ENCODE assay signal across 9 cellular contexts in genomic region chr19:17865364-17866311, GRCh38. TPM values are rescaled to one million over a fixed set of nuclear protein-coding genes. Genes with fewer than 3 reads are reported as not detected.
DNase-seq lines count a peak whose midpoint lies in the region; ATAC-seq, FAIRE-seq and TF ChIP-seq lines count a peak whose summit lies in the region.
"Had no signal": no experiment of that assay in that cellular context is flagged by ENCODE, and none has a peak within 500 bp of the region (broad histone marks: within the 10 kb centered on the region; RNA-seq: fewer than 3 reads in every experiment).

No MANE protein-coding gene starts in this region.

- POLR2A ChIA-PET in H1 (lab: Charles Lee; ENCODE audit: partially characterized antibody), result interaction anchor here (0.8 to 20.2 kb wide), 31 partner anchors 7 to 436 kb away, joined by 3 to 392 read pairs (median 5); partner anchors contain the start of genes B3GNT3, CCDC124, JAK3 and SLC5A5

- TF ChIP-seq CTCF in left ventricle myocardium inferior (IDR thresholded peaks at IDR 0.05; ENCODE audit: borderline replicate concordance) (no peak), H1 (IDR thresholded peaks at IDR 0.05; ENCODE audit: control extremely low read depth in 1 of 3, insufficient read depth in 1 of 3, low read depth in 1 of 3, low read length in 3 of 3) (no peak), stomach (IDR thresholded peaks at IDR 0.05) (no peak)

- peaks cover 27% of the 10 kb centered on the region for H3K4me1 ChIP-seq in left ventricle myocardium inferior
- peaks cover 0 to 18% (median 13%) of the 10 kb centered on the region in 4 experiments; a peak in 6 of 7 replicates for H3K4me1 ChIP-seq in H1 (replicated peaks in 1 of 4; ENCODE audit: control insufficient read depth in 3 of 4, insufficient read depth in 4 of 4, low read length in 3 of 4)
- peaks cover 32 to 65% (median 50%) of the 10 kb centered on the region in 4 donors for H3K4me1 ChIP-seq in stomach

- TF ChIP-seq POLR2A in H1 (IDR thresholded peaks at IDR 0.05; ENCODE audit: control extremely low read depth in 1 of 2, low read depth in 2 of 2, low read length in 2 of 2), result peak; percentile 81 to 92
- TF ChIP-seq POLR2A in stomach (IDR thresholded peaks at IDR 0.05), result no peak

- H3K4ac ChIP-seq in H1 (replicated peaks; ENCODE audit: insufficient read length, low read depth, low read length), result no peak overlapping the region

- 68% methylated on average over 13 of the region's 13 CpGs; no CpG with 5 or more reads in 1 of the 2 experiments for WGBS in H1 (ENCODE audit: extremely low coverage in 1 of 2, insufficient coverage in 1 of 2, insufficient read length in 1 of 2, insufficient replicate concordance in 2 of 2, low coverage in 1 of 2, low lambda C conversion rate in 2 of 2, missing lambda C conversion rate in 1 of 2), 2 experiments
- 38 to 67% (median 43%) methylated on average over 7 to 13 of the region's 13 CpGs for WGBS in stomach, 5 donors

- H3K23ac ChIP-seq in H1 (ENCODE audit: insufficient read length), result no peak overlapping the region

- H3K9ac ChIP-seq in H1 (replicated peaks in 1 of 4; ENCODE audit: extremely low read depth in 1 of 4, low read depth in 3 of 4, low read length in 3 of 4), result no peak overlapping the region; a peak in 1 of 7 replicates

- no peak for FAIRE-seq in H1 (lab: Jason Lieb, UNC)

- no peaks in the 10 kb centered on the region for H3K9me3 ChIP-seq in left ventricle myocardium inferior (replicated peaks)
- H3K9me3 ChIP-seq in H1 (ENCODE audit: insufficient read depth in 2 of 2, low read depth in 1 of 2, low read length in 1 of 2), result no peaks in the 10 kb centered on the region; a peak in 1 of 4 replicates
- no peaks in the 10 kb centered on the region for H3K9me3 ChIP-seq in stomach

- peak overlapping the region; percentile 55; the same call in 1 of the 2 replicates for H2AK5ac ChIP-seq in H1 (ENCODE audit: low read depth, low read length)

- H4K8ac ChIP-seq in H1 (ENCODE audit: extremely low read depth, insufficient read depth, low read length), result no peak overlapping the region

- peak overlapping the region; percentile 3 for H3K56ac ChIP-seq in H1 (replicated peaks; ENCODE audit: insufficient read length, low read depth, low read length)

- H3K27ac ChIP-seq in left ventricle myocardium inferior (replicated peaks) (no peak overlapping the region), H1 (ENCODE audit: low read depth, low read length) (no peak overlapping the region), stomach (peak overlapping the region; percentile 55 to 98 (median 91))

- H2AFZ ChIP-seq in H1 (ENCODE audit: low read length), result no peak overlapping the region

- peaks cover 15 to 26% of the 10 kb centered on the region in 2 experiments for H4K20me1 ChIP-seq in H1 (replicated peaks in 1 of 2; ENCODE audit: control insufficient read depth in 1 of 2, insufficient read depth in 2 of 2, low read length in 2 of 2)

- CTCF ChIA-PET in H1 (lab: Charles Lee; ENCODE audit: partially characterized antibody), result interaction anchor here (0.6 to 1.8 kb wide), 6 partner anchors 10 to 131 kb away, joined by 3 to 6 read pairs (median 4); partner anchors contain the start of gene CCDC124

- H3K23me2 ChIP-seq in H1 (ENCODE audit: low read depth, low read length), result peaks cover 15% of the 10 kb centered on the region

- H3K18ac ChIP-seq in H1 (ENCODE audit: extremely low read depth, low read length), result no peak overlapping the region; the same call in 1 of the 2 replicates

- no peak overlapping the region for H2BK12ac ChIP-seq in H1 (ENCODE audit: low read depth, low read length)

- H3K14ac ChIP-seq in H1 (ENCODE audit: insufficient read length), result no peak overlapping the region

- intact Hi-C loops in Right ventricle myocardium inferior (cut with DNase I), result no loop called here
- intact Hi-C loops in left ventricle myocardium inferior (cut with micrococcal nuclease), result no loop called here
- intact Hi-C loops in stomach (cut with DNase I; ENCODE audit: low total_unique reads), result loop anchor here (10.0 kb wide), 1 partner anchor 129 kb away; no protein-coding TSS in a partner anchor
- intact Hi-C loops in sciatic nerve (cut with DNase I), result no loop called here

- H3K36me3 ChIP-seq in left ventricle myocardium inferior (peaks cover 46% of the 10 kb centered on the region), H1 (ENCODE audit: control insufficient read depth in 2 of 4, insufficient read depth in 4 of 4, low read length in 3 of 4) (peaks cover 32 to 49% (median 39%) of the 10 kb centered on the region in 4 experiments), stomach (peaks cover 32 to 51% (median 50%) of the 10 kb centered on the region in 4 donors)

- peak; percentile 30 for DNase-seq in Right ventricle myocardium inferior (ENCODE audit: missing footprints)
- DNase-seq in left ventricle myocardium inferior, result no peak
- peak in 1 of 2 experiments; percentile 59 for DNase-seq in H1 (ENCODE audit: low read depth in 1 of 2, low spot score in 2 of 2)
- DNase-seq in stomach, result peak; percentile 78
- DNase-seq in sciatic nerve (ENCODE audit: low spot score), result no peak
- DNase-seq: cortex of kidney had no signal

- H2BK20ac ChIP-seq in H1 (ENCODE audit: low read length), result no peak overlapping the region

- H3K27me3 ChIP-seq in left ventricle myocardium inferior (ENCODE audit: low read depth) (peaks cover 10% of the 10 kb centered on the region), H1 (replicated peaks in 1 of 4; ENCODE audit: control insufficient read depth in 3 of 4, extremely low read depth in 1 of 4, insufficient read depth in 3 of 4, low read length in 3 of 4) (no peaks in the 10 kb centered on the region), stomach (peaks cover 0 to 17% (median 10%) of the 10 kb centered on the region in 3 donors)

- H4K91ac ChIP-seq in H1 (replicated peaks; ENCODE audit: insufficient read length, low read length), result peak overlapping the region; percentile 12

- no peak overlapping the region for H4K5ac ChIP-seq in H1 (ENCODE audit: insufficient read length, low read depth, low read length)

- no peak for TF ChIP-seq RAD21 in H1 (IDR thresholded peaks at IDR 0.05 in 1 of 2, conservative IDR thresholded peaks at IDR 0.05 in 1 of 2; ENCODE audit: low read depth in 2 of 2, low read length in 2 of 2)

- peak overlapping the region; percentile 55; the same call in 1 of the 2 replicates for H2BK5ac ChIP-seq in H1 (ENCODE audit: low read depth, low read length)

- no peak overlapping the region for H3K4me2 ChIP-seq in H1 (ENCODE audit: insufficient read depth in 1 of 2, low read depth in 2 of 2, low read length in 2 of 2)

- 0 out of 2 replicates have a peak, but pooled peaks cover 5% of the 10 kb centered on the region for H3K79me1 ChIP-seq in H1 (ENCODE audit: low read depth, low read length)

- H3K4me3 ChIP-seq in left ventricle myocardium inferior (no peak overlapping the region), H1 (ENCODE audit: extremely low read depth in 1 of 4, insufficient read depth in 2 of 4, low read depth in 3 of 4, low read length in 4 of 4) (no peak overlapping the region), stomach (no peak overlapping the region)

- peaks cover 8 to 19% of the 10 kb centered on the region in 2 experiments for H3K79me2 ChIP-seq in H1 (ENCODE audit: control insufficient read depth in 1 of 2, insufficient read depth in 2 of 2, low read length in 2 of 2)

- TF ChIP-seq EP300 in H1 (IDR thresholded peaks at IDR 0.05; ENCODE audit: borderline replicate concordance in 1 of 2, low read depth in 2 of 2, low read length in 2 of 2) (no peak), stomach (IDR thresholded peaks at IDR 0.05) (no peak)

- no peak overlapping the region for H2BK15ac ChIP-seq in H1 (ENCODE audit: low read length)

- ATAC-seq in Right ventricle myocardium inferior (no peak), sciatic nerve (no peak), GM21619 (IDR thresholded peaks at IDR 0.05; ENCODE audit: unreplicated experiment) (no peak), GM18867 (IDR thresholded peaks at IDR 0.05; ENCODE audit: unreplicated experiment) (no peak)

- H2BK120ac ChIP-seq in H1 (replicated peaks; ENCODE audit: low read depth, low read length), result no peak overlapping the region

RNA-seq across cellular contexts. Expression of gene RPL18A, which starts 5.9 kb away (rescaled TPM):
- total RNA-seq in Right ventricle myocardium inferior, result 860 TPM
- total RNA-seq in left ventricle myocardium inferior, result 767 TPM
- 5,704 TPM for polyA plus RNA-seq in PFSK-1 (2012; ENCODE audit: insufficient read length, low read depth)
- 2,749 and 2,894 TPM in 2 replicates for total RNA-seq in H1 (2021; fragmentation: NEBNext Ultra II Directional; extraction: Animal tissue kit (Norgen Biotek cat#: 25700))
- 3,938 and 5,258 TPM in 2 replicates for polyA plus RNA-seq in H1 (2011; rRNA removed)
- polyA plus RNA-seq in H1 (2011; cell fraction: cytosol; rRNA removed), result 4,102 TPM
- 3,741 TPM for polyA plus RNA-seq in H1 (2011; cell fraction: nucleus; rRNA removed)
- polyA plus RNA-seq in H1 (2012, experiment 1 of 2), result 2,900 to 4,037 TPM (median 3,755 TPM) in 4 replicates
- polyA plus RNA-seq in H1 (2012, experiment 2 of 2), result 5,025 TPM
- polyA plus RNA-seq in H1 (2013, experiment 1 of 2), result 2,492 TPM
- polyA plus RNA-seq in H1 (2013, experiment 2 of 2), result 2,474 TPM
- 555 and 636 TPM in 2 replicates for polyA minus RNA-seq in H1 (2011; rRNA and poly(A)+ RNA removed)
- polyA minus RNA-seq in H1 (2011; cell fraction: cytosol; rRNA and poly(A)+ RNA removed), result 2,052 TPM
- 752 TPM for polyA minus RNA-seq in H1 (2011; cell fraction: nucleus; rRNA and poly(A)+ RNA removed)
- 1,000 to 10,000 TPM in 3 of 5 donors, 100 to 1,000 TPM in 2; 854 to 1,923 (median 1,089) TPM for total RNA-seq in stomach
- 1,000 to 10,000 TPM; 3,674 to 4,061 (median 3,993) TPM for polyA plus RNA-seq in stomach
- 1,112 TPM for total RNA-seq in sciatic nerve

RNA-seq across cellular contexts. Expression of gene SLC5A5, which starts 6.1 kb away (rescaled TPM):
- total RNA-seq in Right ventricle myocardium inferior (not detected), left ventricle myocardium inferior (not detected), stomach (100 to 1,000 TPM in 2 of 5 donors, 10 to 100 TPM in 1, 1 to 10 TPM in 1, not detected in 1; 4.0 to 116 (median 70.7) TPM), sciatic nerve (not detected)
- 0.09 TPM for polyA plus RNA-seq in PFSK-1 (2012; ENCODE audit: insufficient read length, low read depth)
- total RNA-seq in H1 (2021; fragmentation: NEBNext Ultra II Directional; extraction: Animal tissue kit (Norgen Biotek cat#: 25700)), result 1.2 and 1.5 TPM in 2 replicates
- polyA plus RNA-seq in H1 (2011; rRNA removed) (1.8 and 2.2 TPM in 2 replicates), stomach (10 to 100 TPM in 1 of 3 donors, 1 to 10 TPM in 2; 1.3 to 19.7 (median 1.4) TPM)
- polyA plus RNA-seq in H1 (2011; cell fraction: cytosol; rRNA removed), result 1.8 TPM
- 3.6 TPM for polyA plus RNA-seq in H1 (2011; cell fraction: nucleus; rRNA removed)
- 0.98 to 2.3 TPM (median 1.7 TPM) in 4 replicates for polyA plus RNA-seq in H1 (2012, experiment 1 of 2)
- 1.1 TPM for polyA plus RNA-seq in H1 (2012, experiment 2 of 2)
- polyA plus RNA-seq in H1 (2013, experiment 1 of 2), result 1.4 TPM
- polyA plus RNA-seq in H1 (2013, experiment 2 of 2), result 1.7 TPM
- polyA minus RNA-seq in H1 (2011; rRNA and poly(A)+ RNA removed), result 1.4 and 1.9 TPM in 2 replicates
- 3.1 TPM for polyA minus RNA-seq in H1 (2011; cell fraction: cytosol; rRNA and poly(A)+ RNA removed)
- polyA minus RNA-seq in H1 (2011; cell fraction: nucleus; rRNA and poly(A)+ RNA removed), result 2.7 TPM

RNA-seq across cellular contexts. Expression of gene JAK3, which starts 17.9 kb away (rescaled TPM):
- total RNA-seq in Right ventricle myocardium inferior, result 1.9 TPM
- 1.7 TPM for total RNA-seq in left ventricle myocardium inferior
- polyA plus RNA-seq in PFSK-1 (2012; ENCODE audit: insufficient read length, low read depth), result 10.2 TPM
- total RNA-seq in H1 (2021; fragmentation: NEBNext Ultra II Directional; extraction: Animal tissue kit (Norgen Biotek cat#: 25700)), result 3.2 and 4.0 TPM in 2 replicates
- 4.7 TPM in 2 replicates for polyA plus RNA-seq in H1 (2011; rRNA removed)
- polyA plus RNA-seq in H1 (2011; cell fraction: cytosol; rRNA removed), result 3.2 TPM
- 4.1 TPM for polyA plus RNA-seq in H1 (2011; cell fraction: nucleus; rRNA removed)
- polyA plus RNA-seq in H1 (2012, experiment 1 of 2), result 2.1 to 3.0 TPM (median 2.5 TPM) in 4 replicates
- 1.9 TPM for polyA plus RNA-seq in H1 (2012, experiment 2 of 2)
- polyA plus RNA-seq in H1 (2013, experiment 1 of 2), result 3.3 TPM
- polyA plus RNA-seq in H1 (2013, experiment 2 of 2), result 3.3 TPM
- 3.8 and 4.4 TPM in 2 replicates for polyA minus RNA-seq in H1 (2011; rRNA and poly(A)+ RNA removed)
- polyA minus RNA-seq in H1 (2011; cell fraction: cytosol; rRNA and poly(A)+ RNA removed), result 3.1 TPM
- 2.7 TPM for polyA minus RNA-seq in H1 (2011; cell fraction: nucleus; rRNA and poly(A)+ RNA removed)
- 10 to 100 TPM in 2 of 5 donors, 1 to 10 TPM in 2, under 1 TPM in 1; 0.89 to 50.2 (median 3.9) TPM for total RNA-seq in stomach
- 1 to 10 TPM; 2.3 to 3.2 (median 2.6) TPM for polyA plus RNA-seq in stomach
- total RNA-seq in sciatic nerve, result 18.4 TPM

RNA-seq across cellular contexts. Expression of gene INSL3, which starts 44.3 kb away (rescaled TPM):
- total RNA-seq in Right ventricle myocardium inferior (not detected), left ventricle myocardium inferior (not detected), stomach (not detected), sciatic nerve (not detected)
- 2.6 TPM for polyA plus RNA-seq in PFSK-1 (2012; ENCODE audit: insufficient read length, low read depth)
- 0.41 and 1.2 TPM in 2 replicates for total RNA-seq in H1 (2021; fragmentation: NEBNext Ultra II Directional; extraction: Animal tissue kit (Norgen Biotek cat#: 25700))
- polyA plus RNA-seq in H1 (2011; rRNA removed) (1.1 and 1.5 TPM in 2 replicates), stomach (under 1 TPM in 1 of 3 donors, not detected in 2; 0.23 TPM)
- polyA plus RNA-seq in H1 (2011; cell fraction: cytosol; rRNA removed), result 0.44 TPM
- 1.9 TPM for polyA plus RNA-seq in H1 (2011; cell fraction: nucleus; rRNA removed)
- 1.2 to 1.5 TPM (median 1.4 TPM) in 3 of 4 replicates, not detected in the other for polyA plus RNA-seq in H1 (2012, experiment 1 of 2)
- 1.00 TPM for polyA plus RNA-seq in H1 (2012, experiment 2 of 2)
- 0.87 TPM for polyA plus RNA-seq in H1 (2013, experiment 1 of 2)
- polyA plus RNA-seq in H1 (2013, experiment 2 of 2), result 1.1 TPM
- polyA minus RNA-seq in H1 (2011; rRNA and poly(A)+ RNA removed), result 0.69 and 0.71 TPM in 2 replicates
- 1.8 TPM for polyA minus RNA-seq in H1 (2011; cell fraction: cytosol; rRNA and poly(A)+ RNA removed)
- polyA minus RNA-seq in H1 (2011; cell fraction: nucleus; rRNA and poly(A)+ RNA removed), result not detected

Comparison
In these comparisons a context has a peak if more than half of its experiments do, and no peak if none do; other contexts are left out.
1. DNase-seq: peak in Right ventricle myocardium inferior (single experiment) and stomach (single experiment); none in left ventricle myocardium inferior (single experiment) and sciatic nerve (single experiment).
2. H3K27ac ChIP-seq: peak in stomach (5 of 5); none in left ventricle myocardium inferior (single experiment) and H1 (single experiment).
3. POLR2A ChIP-seq: peak in H1 (2 of 2); none in stomach (0 of 4).